30 cellular contexts compared by ENCODE assay signal in genomic region chr9:72025956-72026355, GRCh38. TPM values are rescaled to one million over a fixed set of nuclear protein-coding genes. Genes with fewer than 3 reads are reported as not detected.
DNase-seq lines count a peak whose midpoint lies in the region; ATAC-seq, FAIRE-seq and TF ChIP-seq lines count a peak whose summit lies in the region.
"Had no signal": no experiment of that assay in that cellular context is flagged by ENCODE, and none has a peak within 500 bp of the region (broad histone marks: within the 10 kb centered on the region; RNA-seq: fewer than 3 reads in every experiment).

No MANE protein-coding gene starts in this region.

- no peaks in the 10 kb centered on the region for H3K79me2 ChIP-seq in astrocyte (ENCODE audit: insufficient read depth, low read length)

- CTCF ChIA-PET in activated CD8-positive, alpha-beta T cell treated with anti-CD3 and anti-CD28 coated beads for 36 hours (lab: Charles Lee) = interaction anchor here (0.7 to 6.1 kb wide), 27 partner anchors 8 to 421 kb away, joined by 3 to 177 read pairs (median 4); partner anchors contain the start of genes ABHD17B and C9orf85
- CTCF ChIA-PET in activated CD8-positive, alpha-beta T cell treated with anti-CD3 and anti-CD28 coated beads, Interleukin-2, amount 10 ng/mL, durations not matched to agents 7 days and 5 days (lab: Charles Lee) = interaction anchor here (0.9 to 7.5 kb wide), 26 partner anchors 9 to 741 kb away, joined by 3 to 163 read pairs (median 5); partner anchors contain the start of genes ABHD17B, C9orf85 and CEMIP2

- H3K4me2 ChIP-seq in astrocyte (ENCODE audit: low read length) = no peak overlapping the region
- H3K4me2 ChIP-seq: KMS-11 had no signal

- POLR2A ChIA-PET in activated CD8-positive, alpha-beta T cell treated with anti-CD3 and anti-CD28 coated beads for 36 hours (lab: Charles Lee) = no interaction called here
- POLR2A ChIA-PET in activated CD8-positive, alpha-beta T cell treated with anti-CD3 and anti-CD28 coated beads, Interleukin-2, amount 10 ng/mL, durations not matched to agents 7 days and 5 days (lab: Charles Lee) = no interaction called here

- H3K27ac Mint-ChIP-seq in activated CD8-positive, alpha-beta T cell treated with anti-CD3 and anti-CD28 coated beads for 36 hours = no peak overlapping the region
- no peak overlapping the region for H3K27ac Mint-ChIP-seq in activated CD8-positive, alpha-beta T cell treated with anti-CD3 and anti-CD28 coated beads, Interleukin-2, amount 10 ng/mL, durations not matched to agents 7 days and 5 days
- peak overlapping the region; percentile 96 for H3K27ac Mint-ChIP-seq in astrocyte (ENCODE audit: unreplicated experiment)
- H3K27ac Mint-ChIP-seq in stimulated activated effector memory CD8-positive, alpha-beta T cell treated with anti-CD3 and anti-CD28 coated beads, Interleukin-12 subunit alpha, Interleukin-12 subunit beta, amount 100 ng/mL, for 72 hours = no peak overlapping the region
- H3K27ac Mint-ChIP-seq: CD14-positive monocyte, nephron progenitor cell had no signal

- H3K4me3 Mint-ChIP-seq in activated CD8-positive, alpha-beta T cell treated with anti-CD3 and anti-CD28 coated beads for 36 hours = no peak overlapping the region
- no peak overlapping the region for H3K4me3 Mint-ChIP-seq in activated CD8-positive, alpha-beta T cell treated with anti-CD3 and anti-CD28 coated beads, Interleukin-2, amount 10 ng/mL, durations not matched to agents 7 days and 5 days
- peak overlapping the region; percentile 51 for H3K4me3 Mint-ChIP-seq in astrocyte (ENCODE audit: unreplicated experiment)
- H3K4me3 Mint-ChIP-seq in stimulated activated effector memory CD8-positive, alpha-beta T cell treated with anti-CD3 and anti-CD28 coated beads, Interleukin-12 subunit alpha, Interleukin-12 subunit beta, amount 100 ng/mL, for 72 hours = no peak overlapping the region
- H3K4me3 Mint-ChIP-seq: CD14-positive monocyte, nephron progenitor cell had no signal

- peak overlapping the region; percentile 44 for H2AFZ ChIP-seq in astrocyte (ENCODE audit: low read depth, low read length)

- intact Hi-C loops in activated CD8-positive, alpha-beta T cell treated with anti-CD3 and anti-CD28 coated beads for 36 hours (cut with micrococcal nuclease) = loop anchor here (1.0 to 10.0 kb wide), 2 partner anchors 220 to 421 kb away; no protein-coding TSS in a partner anchor
- intact Hi-C loops in mucosa of descending colon (cut with DNase I, micrococcal nuclease) = loop anchor here in 1 of 2 donors (10.0 kb wide), 1 partner anchor 221 kb away; no protein-coding TSS in a partner anchor

- H3K4me1 ChIP-seq in astrocyte (ENCODE audit: insufficient read depth, low read length) = peaks cover 3% of the 10 kb centered on the region
- peaks cover 5% of the 10 kb centered on the region for H3K4me1 ChIP-seq in mucosa of descending colon (ENCODE audit: low read depth)
- H3K4me1 ChIP-seq: psoas muscle, uterus had no signal

- H3K36me3 ChIP-seq in astrocyte (ENCODE audit: insufficient read depth, low read length) = no peaks in the 10 kb centered on the region
- H3K36me3 ChIP-seq in mucosa of descending colon (ENCODE audit: low read depth) = no peaks in the 10 kb centered on the region
- H3K36me3 ChIP-seq: uterus had no signal

- ATAC-seq in activated CD8-positive, alpha-beta T cell treated with anti-CD3 and anti-CD28 coated beads for 36 hours = peak; percentile 24
- no peak for ATAC-seq in activated CD8-positive, alpha-beta T cell treated with anti-CD3 and anti-CD28 coated beads, Interleukin-2, amount 10 ng/mL, durations not matched to agents 7 days and 5 days
- peak; percentile 71 for ATAC-seq in stimulated activated effector memory CD8-positive, alpha-beta T cell treated with anti-CD3 and anti-CD28 coated beads, Interleukin-12 subunit alpha, Interleukin-12 subunit beta, amount 100 ng/mL, for 72 hours
- no peak for ATAC-seq in stimulated activated naive CD8-positive, alpha-beta T cell treated with anti-CD3 and anti-CD28 coated beads, Interleukin-15, Interleukin-2, amounts not matched to agents 100 U/mL and 50 U/mL, for 24 hours
- no peak for ATAC-seq in HG03135 (IDR thresholded peaks at IDR 0.05; ENCODE audit: unreplicated experiment)
- ATAC-seq in mucosa of descending colon = no peak
- ATAC-seq: Right ventricle myocardium inferior had no signal

- no peaks in the 10 kb centered on the region for H3K9me3 Mint-ChIP-seq in activated CD8-positive, alpha-beta T cell treated with anti-CD3 and anti-CD28 coated beads for 36 hours
- H3K9me3 Mint-ChIP-seq in activated CD8-positive, alpha-beta T cell treated with anti-CD3 and anti-CD28 coated beads, Interleukin-2, amount 10 ng/mL, durations not matched to agents 7 days and 5 days (ENCODE audit: insufficient read depth) = no peaks in the 10 kb centered on the region
- H3K9me3 Mint-ChIP-seq in astrocyte (ENCODE audit: unreplicated experiment) = no peaks in the 10 kb centered on the region
- no peaks in the 10 kb centered on the region for H3K9me3 Mint-ChIP-seq in stimulated activated effector memory CD8-positive, alpha-beta T cell treated with anti-CD3 and anti-CD28 coated beads, Interleukin-12 subunit alpha, Interleukin-12 subunit beta, amount 100 ng/mL, for 72 hours
- H3K9me3 Mint-ChIP-seq: nephron progenitor cell had no signal

- no peak for DNase-seq in activated CD8-positive, alpha-beta T cell treated with anti-CD3 and anti-CD28 coated beads for 36 hours
- DNase-seq in activated CD8-positive, alpha-beta T cell treated with anti-CD3 and anti-CD28 coated beads, Interleukin-2, amount 10 ng/mL, durations not matched to agents 7 days and 5 days = no peak
- peak; percentile 38 for DNase-seq in astrocyte (ENCODE audit: low read depth)
- peak; percentile 48 for DNase-seq in fibroblast of mammary gland (ENCODE audit: low read depth)
- no peak for DNase-seq in stimulated activated effector memory CD8-positive, alpha-beta T cell treated with anti-CD3 and anti-CD28 coated beads, Interleukin-12 subunit alpha, Interleukin-12 subunit beta, amount 100 ng/mL, for 72 hours (ENCODE audit: low spot score in 2 of 2)
- no peak for DNase-seq in stimulated activated naive CD8-positive, alpha-beta T cell treated with anti-CD3 and anti-CD28 coated beads, Interleukin-15, Interleukin-2, amounts not matched to agents 100 U/mL and 50 U/mL, for 24 hours
- DNase-seq in mucosa of descending colon = no peak
- DNase-seq: ACHN; activated CD4-positive, alpha-beta T cell treated with anti-CD3 and anti-CD28 coated beads for 48 hours; activated naive CD4-positive, alpha-beta T cell; activated T-cell treated with anti-CD3 and anti-CD28 coated beads for 4 hours; anterior cingulate cortex; cerebellar nuclear complex; DMS 273 treated with DMSO at 0.1 percent for 48 hours; effector CD8-positive, alpha-beta T cell; NCI-H1930; nephron progenitor cell; psoas muscle; stimulated activated CD4-positive, alpha-beta T cell treated with anti-CD3 and anti-CD28 coated beads, Interleukin-4, amount 100 ng/mL, for 1 hour; SW 1271; uterus had no signal

- no peak for TF ChIP-seq CTCF in activated CD8-positive, alpha-beta T cell treated with anti-CD3 and anti-CD28 coated beads for 36 hours (IDR thresholded peaks at IDR 0.05)
- TF ChIP-seq CTCF in astrocyte (IDR thresholded peaks at IDR 0.05; ENCODE audit: insufficient read depth, low read depth, low read length) = no peak
- no peak for TF ChIP-seq CTCF in fibroblast of mammary gland (conservative IDR thresholded peaks at IDR 0.05; ENCODE audit: control insufficient read depth, insufficient read depth, low read depth, low read length)
- no peak for TF ChIP-seq CTCF in mucosa of descending colon (IDR thresholded peaks at IDR 0.05)

- no peaks in the 10 kb centered on the region for H4K20me1 ChIP-seq in astrocyte (ENCODE audit: insufficient read depth, low read length)

- H3K27me3 Mint-ChIP-seq in activated CD8-positive, alpha-beta T cell treated with anti-CD3 and anti-CD28 coated beads for 36 hours = peaks cover 1% of the 10 kb centered on the region
- H3K27me3 Mint-ChIP-seq in activated CD8-positive, alpha-beta T cell treated with anti-CD3 and anti-CD28 coated beads, Interleukin-2, amount 10 ng/mL, durations not matched to agents 7 days and 5 days (ENCODE audit: low read depth) = peaks cover 3% of the 10 kb centered on the region
- H3K27me3 Mint-ChIP-seq in astrocyte (ENCODE audit: low read depth, unreplicated experiment) = no peaks in the 10 kb centered on the region

- FAIRE-seq in astrocyte (lab: Jason Lieb, UNC) = no peak
- FAIRE-seq: TTC549 had no signal

- no peaks in the 10 kb centered on the region for H3K27me3 ChIP-seq in astrocyte (ENCODE audit: insufficient read depth, low read length)
- H3K27me3 ChIP-seq: uterus had no signal

- no peak overlapping the region for H3K27ac ChIP-seq in astrocyte (ENCODE audit: low read depth, low read length)
- H3K27ac ChIP-seq: KMS-11, psoas muscle, uterus had no signal

- H3K36me3 Mint-ChIP-seq in activated CD8-positive, alpha-beta T cell treated with anti-CD3 and anti-CD28 coated beads for 36 hours (ENCODE audit: low read depth) = no peaks in the 10 kb centered on the region
- no peaks in the 10 kb centered on the region for H3K36me3 Mint-ChIP-seq in activated CD8-positive, alpha-beta T cell treated with anti-CD3 and anti-CD28 coated beads, Interleukin-2, amount 10 ng/mL, durations not matched to agents 7 days and 5 days (ENCODE audit: low read depth)
- no peaks in the 10 kb centered on the region for H3K36me3 Mint-ChIP-seq in astrocyte (ENCODE audit: low read depth, unreplicated experiment)
- H3K36me3 Mint-ChIP-seq in stimulated activated effector memory CD8-positive, alpha-beta T cell treated with anti-CD3 and anti-CD28 coated beads, Interleukin-12 subunit alpha, Interleukin-12 subunit beta, amount 100 ng/mL, for 72 hours = no peaks in the 10 kb centered on the region
- H3K36me3 Mint-ChIP-seq: CD14-positive monocyte had no signal

- H3K9me3 ChIP-seq in astrocyte (ENCODE audit: insufficient read depth, low read depth, low read length) (no peaks in the 10 kb centered on the region), mucosa of descending colon (no peaks in the 10 kb centered on the region)
- H3K9me3 ChIP-seq: psoas muscle, uterus had no signal

- H3K4me1 Mint-ChIP-seq in activated CD8-positive, alpha-beta T cell treated with anti-CD3 and anti-CD28 coated beads for 36 hours (ENCODE audit: low read depth) = no peaks in the 10 kb centered on the region
- H3K4me1 Mint-ChIP-seq in activated CD8-positive, alpha-beta T cell treated with anti-CD3 and anti-CD28 coated beads, Interleukin-2, amount 10 ng/mL, durations not matched to agents 7 days and 5 days (ENCODE audit: low read depth) = peaks cover 7% of the 10 kb centered on the region
- peaks cover 8% of the 10 kb centered on the region for H3K4me1 Mint-ChIP-seq in astrocyte (ENCODE audit: low read depth, unreplicated experiment)
- peaks cover 7% of the 10 kb centered on the region for H3K4me1 Mint-ChIP-seq in stimulated activated effector memory CD8-positive, alpha-beta T cell treated with anti-CD3 and anti-CD28 coated beads, Interleukin-12 subunit alpha, Interleukin-12 subunit beta, amount 100 ng/mL, for 72 hours
- H3K4me1 Mint-ChIP-seq: nephron progenitor cell had no signal

- no peak overlapping the region for H3K9ac ChIP-seq in astrocyte (ENCODE audit: low read length)
- H3K9ac ChIP-seq: KMS-11 had no signal

- no peak overlapping the region for H3K4me3 ChIP-seq in astrocyte (ENCODE audit: insufficient read depth, low read depth, low read length)
- H3K4me3 ChIP-seq in fibroblast of mammary gland (ENCODE audit: control insufficient read depth, low read depth, low read length) = no peak overlapping the region
- no peak overlapping the region for H3K4me3 ChIP-seq in mucosa of descending colon
- H3K4me3 ChIP-seq: psoas muscle, skin epidermis, uterus had no signal

RNA-seq across cellular contexts. Expression of gene C9orf57, which starts 34.5 kb away (rescaled TPM):
- not detected for total RNA-seq in activated CD8-positive, alpha-beta T cell treated with anti-CD3 and anti-CD28 coated beads for 36 hours
- not detected for total RNA-seq in activated CD8-positive, alpha-beta T cell treated with anti-CD3 and anti-CD28 coated beads, Interleukin-2, amount 10 ng/mL, durations not matched to agents 7 days and 5 days
- total RNA-seq in astrocyte (not detected in 2 replicates), mucosa of descending colon (not detected)
- total RNA-seq: HT-29, kidney epithelial cell, psoas muscle, Right ventricle myocardium inferior, subcutaneous adipose tissue, uterus had no signal

Comparison
In these comparisons a context has a peak if more than half of its experiments do, and no peak if none do; other contexts are left out.
1. ATAC-seq: peak in activated CD8-positive, alpha-beta T cell treated with anti-CD3 and anti-CD28 coated beads for 36 hours (single experiment) and stimulated activated effector memory CD8-positive, alpha-beta T cell treated with anti-CD3 and anti-CD28 coated beads, Interleukin-12 subunit alpha, Interleukin-12 subunit beta, amount 100 ng/mL, for 72 hours (single experiment); none in activated CD8-positive, alpha-beta T cell treated with anti-CD3 and anti-CD28 coated beads, Interleukin-2, amount 10 ng/mL, durations not matched to agents 7 days and 5 days (single experiment), stimulated activated naive CD8-positive, alpha-beta T cell treated with anti-CD3 and anti-CD28 coated beads, Interleukin-15, Interleukin-2, amounts not matched to agents 100 U/mL and 50 U/mL, for 24 hours (single experiment), HG03135 (single experiment) and mucosa of descending colon (single experiment).
2. DNase-seq: peak in astrocyte (single experiment) and fibroblast of mammary gland (single experiment); none in activated CD8-positive, alpha-beta T cell treated with anti-CD3 and anti-CD28 coated beads for 36 hours (single experiment), activated CD8-positive, alpha-beta T cell treated with anti-CD3 and anti-CD28 coated beads, Interleukin-2, amount 10 ng/mL, durations not matched to agents 7 days and 5 days (single experiment), stimulated activated effector memory CD8-positive, alpha-beta T cell treated with anti-CD3 and anti-CD28 coated beads, Interleukin-12 subunit alpha, Interleukin-12 subunit beta, amount 100 ng/mL, for 72 hours (0 of 2), stimulated activated naive CD8-positive, alpha-beta T cell treated with anti-CD3 and anti-CD28 coated beads, Interleukin-15, Interleukin-2, amounts not matched to agents 100 U/mL and 50 U/mL, for 24 hours (single experiment) and mucosa of descending colon (0 of 3).